ENCODE assay signal across 19 cellular contexts in genomic region chr4:8268211-8268610, GRCh38. TPM values are rescaled to one million over a fixed set of nuclear protein-coding genes. Genes with fewer than 3 reads are reported as not detected.
A peak's percentile ranks its signal among the peaks of the same experiment; 100 is the strongest.
DNase-seq lines count a peak whose midpoint lies in the region; ATAC-seq and TF ChIP-seq lines count a peak whose summit lies in the region.
"Had no signal": no experiment of that assay in that cellular context is flagged by ENCODE, and none has a peak within 500 bp of the region (broad histone marks: within the 10 kb centered on the region; RNA-seq: fewer than 3 reads in every experiment).

No MANE protein-coding gene starts in this region.

- WGBS in esophagus muscularis mucosa = 95% methylated on average over 7 of the region's 7 CpGs

- no peak overlapping the region for H3K4me3 ChIP-seq in BLaER1
- no peak overlapping the region; a peak in 1 of 20 replicates for H3K4me3 ChIP-seq in BLaER1 treated with 17β-estradiol and CSF1 and Interleukin-3, amounts not matched to agents 10 nM and 100 nM
- no peak overlapping the region for H3K4me3 ChIP-seq in esophagus muscularis mucosa

- no peak for TF ChIP-seq POLR2A in esophagus muscularis mucosa (IDR thresholded peaks at IDR 0.05; ENCODE audit: low read depth)

- peak overlapping the region; percentile 97 for H3K4me2 ChIP-seq in BLaER1
- peak overlapping the region in 9 of 11 experiments; percentile 97 to 100 (median 99); a peak in 17 of 22 replicates for H3K4me2 ChIP-seq in BLaER1 treated with 17β-estradiol and CSF1 and Interleukin-3, amounts not matched to agents 10 nM and 100 nM

- H4K20me1 ChIP-seq in BLaER1 = peaks cover 34% of the 10 kb centered on the region
- peaks cover 0 to 35% (median 17%) of the 10 kb centered on the region in 11 experiments; a peak in 13 of 22 replicates for H4K20me1 ChIP-seq in BLaER1 treated with 17β-estradiol and CSF1 and Interleukin-3, amounts not matched to agents 10 nM and 100 nM

- no peak overlapping the region for H3K9ac ChIP-seq in BLaER1
- peak overlapping the region in 2 of 11 experiments; percentile 20 to 33; a peak in 1 of 22 replicates for H3K9ac ChIP-seq in BLaER1 treated with 17β-estradiol and CSF1 and Interleukin-3, amounts not matched to agents 10 nM and 100 nM

- no peak for ATAC-seq in HG03439 (IDR thresholded peaks at IDR 0.05; ENCODE audit: unreplicated experiment)
- ATAC-seq in GM18502 (IDR thresholded peaks at IDR 0.05; ENCODE audit: poor library complexity, unreplicated experiment) = no peak
- no peak for ATAC-seq in HG03108 (IDR thresholded peaks at IDR 0.05; ENCODE audit: unreplicated experiment)
- ATAC-seq: CD8-positive, alpha-beta T cell had no signal

- H3K36me3 Mint-ChIP-seq in mesothelial cell of epicardium = no peaks in the 10 kb centered on the region
- H3K36me3 Mint-ChIP-seq: CD8-positive, alpha-beta T cell had no signal

- H3K36me3 ChIP-seq in BLaER1 (peaks cover 20% of the 10 kb centered on the region), esophagus muscularis mucosa (no peaks in the 10 kb centered on the region)
- H3K36me3 ChIP-seq in BLaER1 treated with 17β-estradiol and CSF1 and Interleukin-3, amounts not matched to agents 10 nM and 100 nM = peaks cover 0 to 8% (median 0%) of the 10 kb centered on the region in 11 experiments; a peak in 2 of 22 replicates

- TF ChIP-seq EP300 in esophagus muscularis mucosa (IDR thresholded peaks at IDR 0.05) = no peak

- H3K4me1 ChIP-seq in BLaER1 (peaks cover 78% of the 10 kb centered on the region), esophagus muscularis mucosa (peaks cover 45 to 66% (median 58%) of the 10 kb centered on the region in 4 donors)
- H3K4me1 ChIP-seq in BLaER1 treated with 17β-estradiol and CSF1 and Interleukin-3, amounts not matched to agents 10 nM and 100 nM = peaks cover 46 to 99% (median 88%) of the 10 kb centered on the region in 10 experiments

- intact Hi-C loops in esophagus muscularis mucosa (cut with DNase I) = no loop called here

- H3K4me1 Mint-ChIP-seq in mesothelial cell of epicardium = peaks cover 37% of the 10 kb centered on the region
- H3K4me1 Mint-ChIP-seq: B cell had no signal

- H3K9me3 Mint-ChIP-seq in mesothelial cell of epicardium = no peaks in the 10 kb centered on the region
- H3K9me3 Mint-ChIP-seq: CD4-positive, alpha-beta T cell; CD8-positive, alpha-beta T cell had no signal

- peak overlapping the region; percentile 54 for H3K4me3 Mint-ChIP-seq in mesothelial cell of epicardium
- H3K4me3 Mint-ChIP-seq: B cell; CD4-positive, alpha-beta T cell; CD8-positive, alpha-beta T cell had no signal

- peaks cover 28% of the 10 kb centered on the region for H3K27me3 Mint-ChIP-seq in mesothelial cell of epicardium (ENCODE audit: low read depth)

- DNase-seq in esophagus muscularis mucosa (ENCODE audit: extremely low spot score) (no peak), mesothelial cell of epicardium (ENCODE audit: low spot score in 2 of 2, unreplicated experiment in 2 of 2) (no peak), SKM-1 treated with dmso at 0.1 percent for 144 hours (lab: John Stamatoyannopoulos, UW; ENCODE audit: unreplicated experiment) (no peak)
- DNase-seq: 8988T; ACHN; AML-193; Caco-2; Calu3; CD4-positive, alpha-beta T cell; CD8-positive, alpha-beta T cell; DMS79 treated with DMSO at 0.1 percent for 48 hours; GF-D8 had no signal

- peaks cover 4% of the 10 kb centered on the region; the same call in 1 of the 2 replicates for H3K27me3 ChIP-seq in BLaER1
- H3K27me3 ChIP-seq in BLaER1 treated with 17β-estradiol and CSF1 and Interleukin-3, amounts not matched to agents 10 nM and 100 nM = peaks cover 0 to 30% (median 0%) of the 10 kb centered on the region in 11 experiments; a peak in 11 of 22 replicates
- H3K27me3 ChIP-seq in esophagus muscularis mucosa = peaks cover 0 to 12% (median 0%) of the 10 kb centered on the region in 4 donors

- H3K9me3 ChIP-seq in BLaER1 = no peaks in the 10 kb centered on the region
- no peaks in the 10 kb centered on the region for H3K9me3 ChIP-seq in BLaER1 treated with 17β-estradiol and CSF1 and Interleukin-3, amounts not matched to agents 10 nM and 100 nM (replicated peaks in 1 of 11)
- no peaks in the 10 kb centered on the region for H3K9me3 ChIP-seq in esophagus muscularis mucosa
- H3K9me3 ChIP-seq: Caco-2 had no signal

- TF ChIP-seq CTCF in esophagus muscularis mucosa (IDR thresholded peaks at IDR 0.05) = no peak
- TF ChIP-seq CTCF in mesothelial cell of epicardium (IDR thresholded peaks at IDR 0.05; ENCODE audit: unreplicated experiment) = no peak

- no peak overlapping the region for H3K27ac Mint-ChIP-seq in mesothelial cell of epicardium
- H3K27ac Mint-ChIP-seq: B cell; CD4-positive, alpha-beta T cell; CD8-positive, alpha-beta T cell had no signal

- H3K27ac ChIP-seq in BLaER1 = no peak overlapping the region
- H3K27ac ChIP-seq in BLaER1 treated with 17β-estradiol and CSF1 and Interleukin-3, amounts not matched to agents 10 nM and 100 nM = no peak overlapping the region
- peak overlapping the region in 3 of 4 donors; percentile 23 to 74 (median 58) for H3K27ac ChIP-seq in esophagus muscularis mucosa (replicated peaks in 1 of 4)
- H3K27ac ChIP-seq: C4-2B had no signal

RNA-seq across cellular contexts. Expression of gene HTRA3, which starts 1.3 kb away (rescaled TPM):
- total RNA-seq in esophagus muscularis mucosa = 10 to 100 TPM; 56.1 to 82.2 (median 67.2) TPM
- total RNA-seq in mesothelial cell of epicardium = 25.6 to 27.9 TPM (median 26.2 TPM) in 3 replicates
- total RNA-seq: B cell; Calu3; CD4-positive, alpha-beta T cell; CD8-positive, alpha-beta T cell had no signal

Comparison
In these comparisons a context has a peak if more than half of its experiments do, and no peak if none do; other contexts are left out.
1. H3K27ac ChIP-seq: peak in esophagus muscularis mucosa (3 of 4); none in BLaER1 (single experiment) and BLaER1 treated with 17β-estradiol and CSF1 and Interleukin-3, amounts not matched to agents 10 nM and 100 nM (0 of 11).